ENCODE assay signal across 16 cellular contexts in the genomic region with DNA sequence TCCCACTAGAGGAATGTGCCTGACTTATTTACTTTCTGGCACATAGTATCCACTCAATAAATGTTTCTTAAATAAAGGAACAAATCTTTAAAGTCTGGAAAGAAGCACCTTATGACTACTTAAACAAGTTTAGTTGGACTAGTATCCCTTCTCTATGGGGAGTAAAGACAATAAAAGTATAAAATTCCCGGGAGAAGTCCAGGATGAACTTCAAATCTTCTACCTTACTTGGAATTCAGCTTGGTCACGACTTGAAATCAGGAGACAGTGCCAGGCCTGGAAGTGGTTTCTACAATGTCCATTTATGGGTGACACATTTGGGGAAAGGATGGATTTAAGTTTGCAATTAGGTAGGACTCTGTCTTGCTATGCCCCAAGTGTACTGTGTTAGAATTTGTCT.
DNase-seq lines count a peak whose midpoint lies in the region; ATAC-seq and TF ChIP-seq lines count a peak whose summit lies in the region.
"Had no signal": no experiment of that assay in that cellular context is flagged by ENCODE, and none has a peak within 500 bp of the region (broad histone marks: within the 10 kb centered on the region; RNA-seq: fewer than 3 reads in every experiment).

No MANE protein-coding gene starts in this region.

- ATAC-seq in gastrocnemius medialis (no peak), sciatic nerve (no peak)
- ATAC-seq: GM23338 had no signal

- H3K27ac ChIP-seq in C4-2B (peak overlapping the region; percentile 96; the same call in 1 of the 2 replicates), esophagus squamous epithelium (peak overlapping the region in 3 of 4 donors; percentile 6 to 79 (median 70)), muscle layer of duodenum (ENCODE audit: low read length) (peak overlapping the region; percentile 18), gastrocnemius medialis (peak overlapping the region in 3 of 4 donors; percentile 70 to 77 (median 75))
- H3K27ac ChIP-seq: BLaER1 treated with 17β-estradiol and CSF1 and Interleukin-3, amounts not matched to agents 10 nM and 100 nM; HL-60 had no signal

- in situ Hi-C loops in gastrocnemius medialis (cut with MboI; ENCODE audit: low sequenced_read_pairs in 4 of 4) = no loop called here

- no peak for TF ChIP-seq POLR2A in esophagus squamous epithelium (IDR thresholded peaks at IDR 0.05)
- no peak for TF ChIP-seq POLR2A in gastrocnemius medialis (IDR thresholded peaks at IDR 0.05)

- TF ChIP-seq CTCF in C4-2B (conservative IDR thresholded peaks at IDR 0.05) (no peak), esophagus squamous epithelium (IDR thresholded peaks at IDR 0.05) (no peak), gastrocnemius medialis (IDR thresholded peaks at IDR 0.05 in 4 of 5, conservative IDR thresholded peaks at IDR 0.05 in 1 of 5) (no peak)

- WGBS in esophagus squamous epithelium, 2 donors = 64 to 93% methylated on average over 2 of the region's 2 CpGs

- H3K27me3 ChIP-seq in esophagus squamous epithelium (no peaks in the 10 kb centered on the region), muscle layer of duodenum (ENCODE audit: low read depth, low read length) (no peaks in the 10 kb centered on the region), gastrocnemius medialis (no peaks in the 10 kb centered on the region)
- H3K27me3 ChIP-seq: BLaER1 treated with 17β-estradiol and CSF1 and Interleukin-3, amounts not matched to agents 10 nM and 100 nM had no signal

- intact Hi-C loops in esophagus squamous epithelium (cut with DNase I) = no loop called here
- intact Hi-C loops in gastrocnemius medialis (cut with DNase I; ENCODE audit: low total_unique reads) = loop anchor here (5.0 kb wide), 1 partner anchor 194 kb away; a partner anchor contains a TSS
- intact Hi-C loops in sciatic nerve (cut with DNase I) = no loop called here

- H3K36me3 ChIP-seq in esophagus squamous epithelium (peaks cover 0 to 15% (median 0%) of the 10 kb centered on the region in 3 donors), muscle layer of duodenum (ENCODE audit: control insufficient read depth in 1 of 2, insufficient read depth in 2 of 2, low read length in 2 of 2) (peaks cover 6 to 8% of the 10 kb centered on the region in 2 donors), gastrocnemius medialis (no peaks in the 10 kb centered on the region)
- H3K36me3 ChIP-seq: BLaER1 treated with 17β-estradiol and CSF1 and Interleukin-3, amounts not matched to agents 10 nM and 100 nM had no signal

- no peak overlapping the region for H3K4me3 ChIP-seq in esophagus squamous epithelium
- H3K4me3 ChIP-seq in muscle layer of duodenum (ENCODE audit: low read depth in 1 of 2, low read length in 2 of 2) = no peak overlapping the region
- no peak overlapping the region for H3K4me3 ChIP-seq in gastrocnemius medialis
- H3K4me3 ChIP-seq: BLaER1 treated with 17β-estradiol and CSF1 and Interleukin-3, amounts not matched to agents 10 nM and 100 nM; GM23338 had no signal

- H3K4me1 ChIP-seq in esophagus squamous epithelium = peaks cover 0 to 44% (median 23%) of the 10 kb centered on the region in 3 donors
- peaks cover 6 to 26% of the 10 kb centered on the region in 2 donors for H3K4me1 ChIP-seq in muscle layer of duodenum (ENCODE audit: control insufficient read depth in 1 of 2, insufficient read depth in 2 of 2, low read length in 2 of 2)
- peaks cover 51 to 59% of the 10 kb centered on the region in 2 donors for H3K4me1 ChIP-seq in gastrocnemius medialis
- H3K4me1 ChIP-seq: BLaER1 treated with 17β-estradiol and CSF1 and Interleukin-3, amounts not matched to agents 10 nM and 100 nM had no signal

- H3K9me3 ChIP-seq in esophagus squamous epithelium (no peaks in the 10 kb centered on the region), muscle layer of duodenum (ENCODE audit: control insufficient read depth in 1 of 2, low read length in 2 of 2) (no peaks in the 10 kb centered on the region), gastrocnemius medialis (no peaks in the 10 kb centered on the region)
- H3K9me3 ChIP-seq: BLaER1 treated with 17β-estradiol and CSF1 and Interleukin-3, amounts not matched to agents 10 nM and 100 nM had no signal

- DNase-seq in esophagus squamous epithelium (lab: John Stamatoyannopoulos, UW) (no peak), gastrocnemius medialis (no peak), CD1c-positive myeloid dendritic cell (ENCODE audit: extremely low spot score) (no peak), cortex of kidney (lab: John Stamatoyannopoulos, UW) (no peak), sciatic nerve (ENCODE audit: low spot score) (no peak), globus pallidus (ENCODE audit: low spot score) (no peak)
- DNase-seq: CD4-positive, alpha-beta T cell; DMS153; DMS79; GDM1; HCEC 1CT had no signal

Comparison
In these comparisons a context has a peak if more than half of its experiments do, and no peak if none do; other contexts are left out.
1. H3K27ac ChIP-seq: peak in every context shown above with its lines; median percentile 96 in C4-2B; 75 in gastrocnemius medialis; 70 in esophagus squamous epithelium; 18 in muscle layer of duodenum.